Comparison of ENCODE assay signal across 8 cellular contexts in the genomic region with DNA sequence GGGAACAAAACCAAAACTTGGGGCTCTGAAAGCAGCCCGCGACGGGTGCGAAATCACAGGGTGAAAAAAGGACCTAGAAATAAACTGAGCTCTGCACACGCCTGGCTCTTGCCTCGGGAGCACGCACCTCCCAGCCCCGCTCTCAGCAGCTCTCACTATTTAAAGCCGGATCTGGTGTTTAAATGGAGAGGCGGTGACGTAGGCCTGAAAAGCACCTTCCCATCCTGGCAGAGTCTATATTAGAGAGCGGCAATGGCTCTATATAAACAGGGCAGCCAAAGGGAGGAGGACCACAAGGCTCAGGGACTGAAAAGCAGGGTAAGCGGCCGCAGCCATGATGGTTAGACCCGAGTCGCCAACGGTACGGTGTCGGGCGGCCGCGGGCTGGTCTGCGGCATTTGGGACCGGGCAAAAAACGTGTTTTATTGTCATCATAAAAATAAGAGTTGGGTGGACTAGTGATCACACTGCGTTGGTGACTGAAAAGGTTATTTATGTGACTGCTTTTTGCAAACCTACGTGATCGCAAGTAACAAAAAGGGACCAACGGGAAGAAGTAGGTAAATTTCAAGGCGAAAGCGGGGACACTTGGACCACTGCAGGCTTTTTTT.
DNase-seq lines count a peak whose midpoint lies in the region; ATAC-seq lines count a peak whose summit lies in the region.

No MANE protein-coding gene starts in this region.

- peaks cover 25% of the 10 kb centered on the region for H3K36me3 ChIP-seq in SK-N-MC (ENCODE audit: insufficient read depth, low read length)

- H3K27ac ChIP-seq in SK-N-MC = peak overlapping the region; percentile 94

- peaks cover 15% of the 10 kb centered on the region for H3K36me3 Mint-ChIP-seq in activated naive CD4-positive, alpha-beta T cell treated with anti-CD3 and anti-CD28 coated beads, Interleukin-2, amount 50 U/mL, for 24 hours

- peak overlapping the region; percentile 99 for H3K4me3 ChIP-seq in GM08714 (ENCODE audit: low read length)
- peak overlapping the region; percentile 98 for H3K4me3 ChIP-seq in SK-N-MC

- H3K9me3 Mint-ChIP-seq in activated naive CD4-positive, alpha-beta T cell treated with anti-CD3 and anti-CD28 coated beads, Interleukin-2, amount 50 U/mL, for 24 hours = no peaks in the 10 kb centered on the region

- H3K27me3 Mint-ChIP-seq in activated naive CD4-positive, alpha-beta T cell treated with anti-CD3 and anti-CD28 coated beads, Interleukin-2, amount 50 U/mL, for 24 hours = no peaks in the 10 kb centered on the region

- no peaks in the 10 kb centered on the region for H3K9me3 ChIP-seq in SK-N-MC (ENCODE audit: low read depth, low read length)

- peak overlapping the region; percentile 96 for H3K9ac ChIP-seq in SK-N-MC (ENCODE audit: insufficient read length)

- DNase-seq in NCI-H1048 (lab: John Stamatoyannopoulos, UW) = peak; percentile 97
- peak; percentile 97 for DNase-seq in SK-N-MC (ENCODE audit: low read depth, low spot score)
- peak; percentile 77 for DNase-seq in germinal center (ENCODE audit: low spot score)
- peak; percentile 90 for DNase-seq in non-pigmented ciliary epithelial cell (ENCODE audit: low read depth)
- peak; percentile 97 for DNase-seq in superior temporal gyrus (ENCODE audit: extremely low spot score)

- peaks cover 51% of the 10 kb centered on the region for H3K4me1 Mint-ChIP-seq in activated naive CD4-positive, alpha-beta T cell treated with anti-CD3 and anti-CD28 coated beads, Interleukin-2, amount 50 U/mL, for 24 hours

- peak overlapping the region; percentile 100 for H3K27ac Mint-ChIP-seq in activated naive CD4-positive, alpha-beta T cell treated with anti-CD3 and anti-CD28 coated beads, Interleukin-2, amount 50 U/mL, for 24 hours

- peak; percentile 58 for ATAC-seq in HG02588 (IDR thresholded peaks at IDR 0.05; ENCODE audit: unreplicated experiment)

- peak overlapping the region; percentile 98 for H3K4me3 Mint-ChIP-seq in activated naive CD4-positive, alpha-beta T cell treated with anti-CD3 and anti-CD28 coated beads, Interleukin-2, amount 50 U/mL, for 24 hours

Comparison
In these comparisons a context has a peak if more than half of its experiments do, and no peak if none do; other contexts are left out.
1. Peak in every context shown above with its lines: DNase-seq, ATAC-seq, H3K4me3 ChIP-seq and H3K27ac ChIP-seq.